In the genomic region with DNA sequence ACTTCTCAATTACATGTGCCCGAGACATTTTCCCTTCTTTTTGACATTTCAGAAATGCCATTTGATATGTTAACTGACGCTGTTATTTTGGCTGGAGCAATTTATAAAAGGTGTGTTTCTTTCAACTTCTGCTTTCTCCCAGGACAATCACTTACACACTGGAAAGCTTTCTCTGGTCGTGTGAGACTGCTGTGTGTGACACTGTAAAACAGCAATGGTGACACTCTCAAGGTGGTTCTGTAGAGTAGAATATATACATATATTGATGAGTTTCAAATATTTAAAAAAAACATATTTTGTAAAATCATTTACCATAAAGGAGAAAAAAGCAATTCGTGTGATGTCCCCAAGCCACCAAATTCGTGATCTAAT, we compare ENCODE assay signal across 17 cellular contexts.
DNase-seq lines count a peak whose midpoint lies in the region; ATAC-seq and TF ChIP-seq lines count a peak whose summit lies in the region.
"Had no signal": no experiment of that assay in that cellular context is flagged by ENCODE, and none has a peak within 500 bp of the region (broad histone marks: within the 10 kb centered on the region; RNA-seq: fewer than 3 reads in every experiment).

No MANE protein-coding gene starts in this region.

- H3K27me3 Mint-ChIP-seq in activated CD4-positive, alpha-beta T cell treated with anti-CD3 and anti-CD28 coated beads for 36 hours: no peaks in the 10 kb centered on the region

- peak overlapping the region; percentile 81 for H3K27ac Mint-ChIP-seq in activated CD4-positive, alpha-beta T cell treated with anti-CD3 and anti-CD28 coated beads for 36 hours
- H3K27ac Mint-ChIP-seq: WTC11 had no signal

- H3K9me3 Mint-ChIP-seq in activated CD4-positive, alpha-beta T cell treated with anti-CD3 and anti-CD28 coated beads for 36 hours (ENCODE audit: low read depth): no peaks in the 10 kb centered on the region

- H3K27me3 ChIP-seq in Peyer's patch: no peaks in the 10 kb centered on the region
- no peaks in the 10 kb centered on the region for H3K27me3 ChIP-seq in effector memory CD4-positive, alpha-beta T cell (replicated peaks; ENCODE audit: control insufficient read depth, insufficient read depth, low read length, poor library complexity, severe bottlenecking)
- H3K27me3 ChIP-seq in skeletal muscle satellite cell (ENCODE audit: control insufficient read depth, insufficient read depth, low read length): no peaks in the 10 kb centered on the region

- H3K27ac ChIP-seq in Peyer's patch: peak overlapping the region; percentile 18 to 64 (median 42)
- peak overlapping the region; percentile 77 for H3K27ac ChIP-seq in effector memory CD4-positive, alpha-beta T cell (ENCODE audit: insufficient read depth, low read length, poor library complexity, severe bottlenecking)

- H3K4me3 Mint-ChIP-seq in activated CD4-positive, alpha-beta T cell treated with anti-CD3 and anti-CD28 coated beads for 36 hours: no peak overlapping the region
- H3K4me3 Mint-ChIP-seq: WTC11 had no signal

- no peaks in the 10 kb centered on the region for H3K36me3 ChIP-seq in Peyer's patch
- no peaks in the 10 kb centered on the region for H3K36me3 ChIP-seq in effector memory CD4-positive, alpha-beta T cell (ENCODE audit: control insufficient read depth, insufficient read depth, low read length)
- no peaks in the 10 kb centered on the region for H3K36me3 ChIP-seq in skeletal muscle satellite cell (ENCODE audit: insufficient read depth, low read length)

- H3K4me1 ChIP-seq in Peyer's patch (peaks cover 0 to 3% (median under 1%) of the 10 kb centered on the region in 4 donors), skeletal muscle satellite cell (ENCODE audit: control insufficient read depth, insufficient read depth, low read length) (peaks cover 73% of the 10 kb centered on the region)
- peaks cover 17% of the 10 kb centered on the region for H3K4me1 ChIP-seq in effector memory CD4-positive, alpha-beta T cell (ENCODE audit: control insufficient read depth, insufficient read depth, low read length, poor library complexity, severe bottlenecking)

- intact Hi-C loops in activated CD4-positive, alpha-beta T cell treated with anti-CD3 and anti-CD28 coated beads for 36 hours (cut with DNase I, micrococcal nuclease): loop anchor here in 1 of 2 experiments (5.0 kb wide), 1 partner anchor 39 kb away; no protein-coding TSS in a partner anchor

- no peak for TF ChIP-seq POLR2A in Peyer's patch (IDR thresholded peaks at IDR 0.05)

- peaks cover 37% of the 10 kb centered on the region for H3K4me1 Mint-ChIP-seq in activated CD4-positive, alpha-beta T cell treated with anti-CD3 and anti-CD28 coated beads for 36 hours

- H3K36me3 Mint-ChIP-seq in activated CD4-positive, alpha-beta T cell treated with anti-CD3 and anti-CD28 coated beads for 36 hours (ENCODE audit: low read depth): no peaks in the 10 kb centered on the region
- H3K36me3 Mint-ChIP-seq: WTC11 had no signal

- POLR2A ChIA-PET in activated CD4-positive, alpha-beta T cell treated with anti-CD3 and anti-CD28 coated beads for 36 hours (lab: Charles Lee): no interaction called here

- H3K4me3 ChIP-seq in Peyer's patch: no peak overlapping the region
- H3K4me3 ChIP-seq in effector memory CD4-positive, alpha-beta T cell (ENCODE audit: insufficient read depth, low read depth, low read length, poor library complexity, severe bottlenecking): no peak overlapping the region
- H3K4me3 ChIP-seq in skeletal muscle satellite cell (ENCODE audit: low read length): no peak overlapping the region

- H3K9ac ChIP-seq in skeletal muscle satellite cell (ENCODE audit: low read depth, low read length): peak overlapping the region; percentile 51

- DNase-seq in activated CD4-positive, alpha-beta T cell treated with anti-CD3 and anti-CD28 coated beads for 36 hours: no peak
- no peak for DNase-seq in activated CD4-positive, alpha-beta T cell treated with anti-CD3 and anti-CD28 coated beads, Interleukin-2, amount 50 U/mL, for 1 hour
- no peak for DNase-seq in Peyer's patch
- no peak for DNase-seq in effector memory CD4-positive, alpha-beta T cell
- no peak for DNase-seq in effector CD8-positive, alpha-beta T cell (lab: John Stamatoyannopoulos, UW)
- DNase-seq in Ammon's horn (ENCODE audit: low spot score): no peak
- DNase-seq: amygdala; COR-L47; EL; erythroblast; GOT3; NCI-H2081; NCI-H526 treated with DMSO at 0.1 percent for 48 hours; stimulated activated naive CD4-positive, alpha-beta T cell had no signal

- H3K4me2 ChIP-seq in skeletal muscle satellite cell (ENCODE audit: low read length): peak overlapping the region; percentile 34

- no peak for ATAC-seq in activated CD4-positive, alpha-beta T cell treated with anti-CD3 and anti-CD28 coated beads for 36 hours
- no peak for ATAC-seq in GM19351 (IDR thresholded peaks at IDR 0.05; ENCODE audit: unreplicated experiment)
- ATAC-seq: WTC11 had no signal

- CTCF ChIA-PET in activated CD4-positive, alpha-beta T cell treated with anti-CD3 and anti-CD28 coated beads for 36 hours (lab: Charles Lee): interaction anchor here (1.6 kb wide), 1 partner anchor 16 kb away, joined by 5 read pairs; no protein-coding TSS in a partner anchor

- no peaks in the 10 kb centered on the region for H3K9me3 ChIP-seq in Peyer's patch
- H3K9me3 ChIP-seq in effector memory CD4-positive, alpha-beta T cell (ENCODE audit: control insufficient read depth, low read length): no peaks in the 10 kb centered on the region
- no peaks in the 10 kb centered on the region for H3K9me3 ChIP-seq in skeletal muscle satellite cell (replicated peaks; ENCODE audit: low read length)

- no peak for TF ChIP-seq CTCF in Peyer's patch (IDR thresholded peaks at IDR 0.05)
